ENCODE assay signal across 24 cellular contexts in genomic region chr20:49380245-49380875, GRCh38.
DNase-seq lines count a peak whose midpoint lies in the region; ATAC-seq and TF ChIP-seq lines count a peak whose summit lies in the region.
"Had no signal": no experiment of that assay in that cellular context is flagged by ENCODE, and none has a peak within 500 bp of the region (broad histone marks: within the 10 kb centered on the region; RNA-seq: fewer than 3 reads in every experiment).

No MANE protein-coding gene starts in this region.

- no peaks in the 10 kb centered on the region for H3K4me1 Mint-ChIP-seq in immature natural killer cell
- H3K4me1 Mint-ChIP-seq: activated T-helper 17 cell treated with anti-CD3 and anti-CD28 coated beads, Interleukin-2, amount 50 U/mL, for 72 hours had no signal

- DNase-seq in NCI-H82 (lab: John Stamatoyannopoulos, UW) (peak; percentile 22), NCI-H82 treated with DMSO at 0.1 percent for 48 hours (lab: John Stamatoyannopoulos, UW; ENCODE audit: unreplicated experiment) (no peak), NT2/D1 (ENCODE audit: low read depth, low spot score) (peak; percentile 44), sigmoid colon (no peak), vagina (ENCODE audit: extremely low spot score in 2 of 2) (no peak), immature natural killer cell (no peak), gastrocnemius medialis (no peak)
- DNase-seq: activated CD4-positive, alpha-beta T cell treated with anti-CD3 and anti-CD28 coated beads, Interleukin-2, amount 50 U/mL, for 48 hours; activated CD4-positive, CD25-positive, alpha-beta regulatory T cell; activated CD8-positive, alpha-beta memory T cell treated with anti-CD3 and anti-CD28 coated beads, Interleukin-2, amount 50 U/mL, for 48 hours; aorta; BE2C; caudate nucleus; left cardiac atrium; mesenchymal stem cell; NCI-H146; Right ventricle myocardium superior; substantia nigra; T1000 had no signal

- TF ChIP-seq POLR2A in sigmoid colon (IDR thresholded peaks at IDR 0.05) (no peak), vagina (IDR thresholded peaks at IDR 0.05) (no peak), gastrocnemius medialis (IDR thresholded peaks at IDR 0.05) (no peak)

- no peaks in the 10 kb centered on the region for H3K36me3 ChIP-seq in NT2/D1 (ENCODE audit: insufficient read depth, insufficient read length, low read length)
- H3K36me3 ChIP-seq in iPS-20b (ENCODE audit: insufficient read depth, low read depth, low read length), result no peaks in the 10 kb centered on the region
- no peaks in the 10 kb centered on the region for H3K36me3 ChIP-seq in sigmoid colon
- no peaks in the 10 kb centered on the region for H3K36me3 ChIP-seq in vagina
- no peaks in the 10 kb centered on the region for H3K36me3 ChIP-seq in gastrocnemius medialis
- H3K36me3 ChIP-seq: BE2C had no signal

- in situ Hi-C loops in gastrocnemius medialis (cut with MboI; ENCODE audit: low sequenced_read_pairs in 4 of 4), result no loop called here

- intact Hi-C loops in sigmoid colon (cut with DNase I) (no loop called here), vagina (cut with DNase I) (loop anchor here (5.0 kb wide), 2 partner anchors 33 to 102 kb away; partner anchors contain the start of gene KCNB1), gastrocnemius medialis (cut with DNase I; ENCODE audit: low total_unique reads) (no loop called here)

- no peak overlapping the region for H3K27ac Mint-ChIP-seq in immature natural killer cell
- H3K27ac Mint-ChIP-seq: activated naive CD4-positive, alpha-beta T cell treated with anti-CD3 and anti-CD28 coated beads, Interleukin-2, amount 50 U/mL, for 72 hours; activated T-helper 17 cell treated with anti-CD3 and anti-CD28 coated beads, Interleukin-2, amount 50 U/mL, for 72 hours; dendritic cell treated with granulocyte-macrophage colony-stimulating factor and Interleukin-4, amounts not matched to agents 40 ng/mL and 50 ng/mL, for 4 days had no signal

- H3K9ac ChIP-seq in NT2/D1 (ENCODE audit: insufficient read length, low read depth), result no peak overlapping the region
- peak overlapping the region; percentile 29; the same call in 1 of the 2 replicates for H3K9ac ChIP-seq in iPS-20b (ENCODE audit: low read depth, low read length)
- H3K9ac ChIP-seq: KMS-11 had no signal

- H3K9me3 ChIP-seq in NT2/D1 (ENCODE audit: insufficient read depth, low read length), result no peaks in the 10 kb centered on the region; the same call in 1 of the 2 replicates
- H3K9me3 ChIP-seq in iPS-20b (ENCODE audit: insufficient read depth, low read depth, low read length), result no peaks in the 10 kb centered on the region
- no peaks in the 10 kb centered on the region for H3K9me3 ChIP-seq in sigmoid colon
- no peaks in the 10 kb centered on the region for H3K9me3 ChIP-seq in vagina
- H3K9me3 ChIP-seq in gastrocnemius medialis, result no peaks in the 10 kb centered on the region
- H3K9me3 ChIP-seq: BE2C had no signal

- no peak overlapping the region for H3K27ac ChIP-seq in iPS-20b (ENCODE audit: low read length)
- H3K27ac ChIP-seq in sigmoid colon, result peak overlapping the region in 3 of 4 donors; percentile 77 to 91 (median 85)
- H3K27ac ChIP-seq in vagina, result no peak overlapping the region
- H3K27ac ChIP-seq in gastrocnemius medialis, result no peak overlapping the region
- H3K27ac ChIP-seq: KMS-11 had no signal

- peaks cover 2 to 18% (median 5%) of the 10 kb centered on the region in 3 donors for H3K27me3 Mint-ChIP-seq in immature natural killer cell (ENCODE audit: low read depth in 3 of 3)

- H3K27me3 ChIP-seq in NT2/D1 (ENCODE audit: insufficient read depth, insufficient read length) (no peaks in the 10 kb centered on the region), iPS-20b (ENCODE audit: insufficient read depth, low read length) (no peaks in the 10 kb centered on the region), sigmoid colon (no peaks in the 10 kb centered on the region), vagina (no peaks in the 10 kb centered on the region), gastrocnemius medialis (no peaks in the 10 kb centered on the region)
- H3K27me3 ChIP-seq: BE2C had no signal

- H3K4me1 ChIP-seq in NT2/D1 (ENCODE audit: insufficient read depth, insufficient read length) (peaks cover 5% of the 10 kb centered on the region), iPS-20b (ENCODE audit: insufficient read depth, low read length) (no peaks in the 10 kb centered on the region; the same call in 1 of the 2 replicates), sigmoid colon (peaks cover 0 to 39% (median 33%) of the 10 kb centered on the region in 4 donors), vagina (peaks cover 18% of the 10 kb centered on the region), gastrocnemius medialis (peaks cover 20 to 26% of the 10 kb centered on the region in 2 donors)

- no peak overlapping the region for H3K4me3 Mint-ChIP-seq in immature natural killer cell
- H3K4me3 Mint-ChIP-seq: activated T-helper 17 cell treated with anti-CD3 and anti-CD28 coated beads, Interleukin-2, amount 50 U/mL, for 72 hours; dendritic cell treated with granulocyte-macrophage colony-stimulating factor and Interleukin-4, amounts not matched to agents 40 ng/mL and 50 ng/mL, for 4 days had no signal

- TF ChIP-seq CTCF in sigmoid colon (IDR thresholded peaks at IDR 0.05) (no peak), vagina (IDR thresholded peaks at IDR 0.05) (no peak), gastrocnemius medialis (IDR thresholded peaks at IDR 0.05 in 4 of 5, conservative IDR thresholded peaks at IDR 0.05 in 1 of 5) (no peak)

- no peak for TF ChIP-seq EP300 in sigmoid colon (IDR thresholded peaks at IDR 0.05)

- WGBS in sigmoid colon, 2 donors, result 32 to 45% methylated on average over 7 of the region's 7 CpGs

- no peaks in the 10 kb centered on the region for H3K36me3 Mint-ChIP-seq in immature natural killer cell
- H3K36me3 Mint-ChIP-seq: activated naive CD4-positive, alpha-beta T cell treated with anti-CD3 and anti-CD28 coated beads, Interleukin-2, amount 50 U/mL, for 72 hours had no signal

- H3K4me3 ChIP-seq in NT2/D1 (ENCODE audit: insufficient read length, low read depth), result no peak overlapping the region
- H3K4me3 ChIP-seq in iPS-20b (ENCODE audit: low read length), result peak overlapping the region; percentile 36; the same call in 1 of the 2 replicates
- no peak overlapping the region for H3K4me3 ChIP-seq in sigmoid colon
- H3K4me3 ChIP-seq in vagina, result no peak overlapping the region
- H3K4me3 ChIP-seq in gastrocnemius medialis, result no peak overlapping the region

- H3K9me3 Mint-ChIP-seq in immature natural killer cell, result no peaks in the 10 kb centered on the region
- H3K9me3 Mint-ChIP-seq: activated naive CD4-positive, alpha-beta T cell treated with anti-CD3 and anti-CD28 coated beads, Interleukin-2, amount 50 U/mL, for 72 hours; activated T-helper 17 cell treated with anti-CD3 and anti-CD28 coated beads, Interleukin-2, amount 50 U/mL, for 72 hours had no signal

- ATAC-seq in gastrocnemius medialis, result no peak
- ATAC-seq: activated naive CD4-positive, alpha-beta T cell treated with anti-CD3 and anti-CD28 coated beads, Interleukin-2, amount 50 U/mL, for 72 hours; activated T-helper 17 cell treated with anti-CD3 and anti-CD28 coated beads, Interleukin-2, amount 50 U/mL, for 72 hours; left cardiac atrium had no signal

Comparison
In these comparisons a context has a peak if more than half of its experiments do, and no peak if none do; other contexts are left out.
1. DNase-seq: peak in NCI-H82 (single experiment) and NT2/D1 (single experiment); none in NCI-H82 treated with DMSO at 0.1 percent for 48 hours (single experiment), sigmoid colon (single experiment), vagina (0 of 2), immature natural killer cell (0 of 3) and gastrocnemius medialis (0 of 2).
2. H3K27ac ChIP-seq: peak in sigmoid colon (3 of 4); none in iPS-20b (single experiment), vagina (single experiment) and gastrocnemius medialis (0 of 4).